8 cellular contexts compared by ENCODE assay signal in genomic region chr19:42897729-42898128, GRCh38. TPM values are rescaled to one million over a fixed set of nuclear protein-coding genes. Genes with fewer than 3 reads are reported as not detected.
"Had no signal": no experiment of that assay in that cellular context is flagged by ENCODE, and none has a peak within 500 bp of the region (broad histone marks: within the 10 kb centered on the region; RNA-seq: fewer than 3 reads in every experiment).

No MANE protein-coding gene starts in this region.

RNA-seq across cellular contexts. Expression of gene PSG1, which starts 18.2 kb away (rescaled TPM):
- total RNA-seq: activated B cell treated with CpG ODN at 0.5 μM for 24 hours; activated CD4-positive, alpha-beta T cell treated with anti-CD3 and anti-CD28 coated beads, Interleukin-2, amount 10 ng/mL, durations not matched to agents 24 days and 14 days; activated CD8-positive, alpha-beta memory T cell treated with anti-CD3 and anti-CD28 coated beads, Interleukin-2, amount 10 ng/mL, durations not matched to agents 7 days and 5 days; activated T-helper 1 cell treated with anti-CD3 and anti-CD28 coated beads, Interleukin-12 subunit alpha, Interleukin-12 subunit beta, Interleukin-2, Interleukin-4 antibody, amounts not matched to agents 30 ng/mL and 10 ng/mL and 1 ng/mL, durations not matched to agents 14 hours and 24 hours and 36 hours; ascending aorta; body of pancreas; SK-MEL-5 had no signal

RNA-seq across cellular contexts. Expression of gene PSG6, which starts 20.0 kb away (rescaled TPM):
- total RNA-seq: activated B cell treated with CpG ODN at 0.5 μM for 24 hours; activated CD4-positive, alpha-beta T cell treated with anti-CD3 and anti-CD28 coated beads, Interleukin-2, amount 10 ng/mL, durations not matched to agents 24 days and 14 days; activated CD8-positive, alpha-beta memory T cell treated with anti-CD3 and anti-CD28 coated beads, Interleukin-2, amount 10 ng/mL, durations not matched to agents 7 days and 5 days; activated T-helper 1 cell treated with anti-CD3 and anti-CD28 coated beads, Interleukin-12 subunit alpha, Interleukin-12 subunit beta, Interleukin-2, Interleukin-4 antibody, amounts not matched to agents 30 ng/mL and 10 ng/mL and 1 ng/mL, durations not matched to agents 14 hours and 24 hours and 36 hours; ascending aorta; body of pancreas; SK-MEL-5; T-helper 17 cell had no signal

RNA-seq across cellular contexts. Expression of gene PSG7, which starts 39.3 kb away (rescaled TPM):
- total RNA-seq: activated B cell treated with CpG ODN at 0.5 μM for 24 hours; activated CD4-positive, alpha-beta T cell treated with anti-CD3 and anti-CD28 coated beads, Interleukin-2, amount 10 ng/mL, durations not matched to agents 24 days and 14 days; activated CD8-positive, alpha-beta memory T cell treated with anti-CD3 and anti-CD28 coated beads, Interleukin-2, amount 10 ng/mL, durations not matched to agents 7 days and 5 days; activated T-helper 1 cell treated with anti-CD3 and anti-CD28 coated beads, Interleukin-12 subunit alpha, Interleukin-12 subunit beta, Interleukin-2, Interleukin-4 antibody, amounts not matched to agents 30 ng/mL and 10 ng/mL and 1 ng/mL, durations not matched to agents 14 hours and 24 hours and 36 hours; ascending aorta; body of pancreas; SK-MEL-5; T-helper 17 cell had no signal
